Comparison of ENCODE assay signal across 8 cellular contexts in the genomic region with DNA sequence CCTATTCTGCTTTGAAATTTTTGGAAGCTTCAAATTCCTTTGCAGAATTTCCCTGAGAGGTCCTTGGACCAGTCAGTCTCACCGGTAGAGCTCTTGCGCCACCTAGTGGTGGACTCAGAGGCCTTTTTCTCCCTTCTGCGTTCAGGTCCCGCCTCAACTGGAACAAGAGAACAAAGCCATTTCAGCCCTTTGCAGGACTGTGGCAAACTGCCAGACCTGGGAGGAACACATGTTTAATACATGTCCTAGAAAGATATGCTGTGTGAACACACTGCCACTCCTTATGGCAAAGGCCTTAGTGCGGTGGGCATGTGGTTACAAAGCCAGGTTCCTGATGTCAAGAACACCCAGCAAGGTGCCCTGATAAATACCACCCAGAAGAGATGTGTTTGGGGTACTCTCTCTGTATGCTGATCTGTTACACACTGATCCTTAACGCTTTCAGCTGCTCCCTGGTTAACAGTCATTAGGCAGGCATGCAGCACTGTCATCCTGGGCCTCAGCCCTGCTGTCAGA.
A peak's percentile ranks its signal among the peaks of the same experiment; 100 is the strongest.
DNase-seq lines count a peak whose midpoint lies in the region; ATAC-seq lines count a peak whose summit lies in the region.

No MANE protein-coding gene starts in this region.

- DNase-seq in Right ventricle myocardium inferior (ENCODE audit: missing footprints) (no peak), cardiac septum (ENCODE audit: low spot score) (no peak), NCI-H2227 (lab: John Stamatoyannopoulos, UW; ENCODE audit: unreplicated experiment) (peak; percentile 90), caudate nucleus (lab: John Stamatoyannopoulos, UW) (peak in 57 of 61 donors; percentile 19 to 93 (median 65)), left colon (peak; percentile 67 to 82)
- DNase-seq in activated CD4-positive, CD25-positive, alpha-beta regulatory T cell (lab: John Stamatoyannopoulos, UW) = peak; percentile 12 to 31 (median 20)
- peak; percentile 50 for DNase-seq in stimulated activated CD4-positive, alpha-beta T cell treated with anti-CD3 and anti-CD28 coated beads, Interleukin-4, amount 100 ng/mL, for 1 hour

- intact Hi-C loops in Right ventricle myocardium inferior (cut with DNase I) = loop anchor here (5.0 kb wide), 1 partner anchor 165 kb away; no protein-coding TSS in a partner anchor
- intact Hi-C loops in cardiac septum (cut with DNase I) = loop anchor here (10.0 kb wide), 1 partner anchor 338 kb away; no protein-coding TSS in a partner anchor
- intact Hi-C loops in left colon (cut with DNase I, micrococcal nuclease) = loop anchor here in 1 of 2 donors (5.0 kb wide), 1 partner anchor 335 kb away; no protein-coding TSS in a partner anchor

- no peak overlapping the region for H3K27ac ChIP-seq in caudate nucleus (ENCODE audit: low read depth, low read length)

- ATAC-seq in Right ventricle myocardium inferior = peak; percentile 75
- peak; percentile 77 for ATAC-seq in HG02981 (IDR thresholded peaks at IDR 0.05; ENCODE audit: unreplicated experiment)
- peak; percentile 90 for ATAC-seq in left colon

Comparison
In these comparisons a context has a peak if more than half of its experiments do, and no peak if none do; other contexts are left out.
1. DNase-seq: peak in NCI-H2227 (single experiment), activated CD4-positive, CD25-positive, alpha-beta regulatory T cell (4 of 4), caudate nucleus (57 of 61), left colon (2 of 2) and stimulated activated CD4-positive, alpha-beta T cell treated with anti-CD3 and anti-CD28 coated beads, Interleukin-4, amount 100 ng/mL, for 1 hour (single experiment); none in Right ventricle myocardium inferior (single experiment) and cardiac septum (single experiment).
2. Peak in every context shown above with its lines, with median percentiles within 50 percentile points of each other: ATAC-seq.